In the genomic region with DNA sequence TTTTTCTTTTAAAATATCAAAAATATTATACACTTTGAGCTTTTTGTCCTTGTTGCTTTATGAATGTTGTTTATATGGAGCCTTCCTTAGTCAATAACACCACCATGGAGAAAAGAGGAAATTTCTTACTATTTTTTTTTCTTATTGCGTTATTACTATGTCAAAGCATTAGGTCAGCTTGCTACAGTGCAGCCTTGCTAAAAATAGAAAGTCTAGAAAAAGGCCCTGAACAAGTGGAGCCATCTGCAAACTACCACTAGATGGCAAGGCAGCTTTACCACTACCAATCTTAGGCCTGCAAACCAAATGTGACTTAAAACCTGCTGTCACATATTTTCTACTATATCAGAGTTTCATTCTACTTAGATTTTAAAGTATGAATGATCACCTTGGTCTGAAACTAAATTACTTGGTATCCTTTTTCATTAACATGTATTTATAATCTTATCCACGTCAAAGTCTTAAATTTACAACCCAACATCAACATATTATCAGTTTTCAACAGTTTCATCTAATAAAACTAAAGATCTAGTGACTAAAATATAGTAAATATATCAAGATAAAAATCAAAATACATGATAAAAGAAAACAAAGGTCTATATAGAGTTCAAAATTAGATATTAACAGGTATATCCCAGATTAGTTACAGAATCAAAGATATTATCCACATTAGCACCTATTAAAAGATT, we compare ENCODE assay signal across 8 cellular contexts.
A peak's percentile ranks its signal among the peaks of the same experiment; 100 is the strongest.
DNase-seq lines count a peak whose midpoint lies in the region; ATAC-seq and TF ChIP-seq lines count a peak whose summit lies in the region.

No MANE protein-coding gene starts in this region.

- no peaks in the 10 kb centered on the region for H3K9me3 Mint-ChIP-seq in CD4-positive, CD25-positive, alpha-beta regulatory T cell

- peaks cover 0 to 7% (median 0%) of the 10 kb centered on the region in 4 donors for H3K4me1 Mint-ChIP-seq in CD4-positive, CD25-positive, alpha-beta regulatory T cell

- no peak overlapping the region for H3K4me3 ChIP-seq in CD4-positive, CD25-positive, alpha-beta regulatory T cell (ENCODE audit: low read depth, low read length)

- no peak overlapping the region for H3K27ac Mint-ChIP-seq in CD4-positive, CD25-positive, alpha-beta regulatory T cell

- no peaks in the 10 kb centered on the region for H3K27me3 Mint-ChIP-seq in CD4-positive, CD25-positive, alpha-beta regulatory T cell

- H3K4me1 ChIP-seq in CD4-positive, CD25-positive, alpha-beta regulatory T cell (ENCODE audit: control insufficient read depth, insufficient read depth, low read length, poor library complexity, severe bottlenecking): no peaks in the 10 kb centered on the region

- H3K9me3 ChIP-seq in CD4-positive, CD25-positive, alpha-beta regulatory T cell (ENCODE audit: control insufficient read depth in 2 of 2, low read length in 2 of 2): no peaks in the 10 kb centered on the region

- peak; percentile 60 to 73 for ATAC-seq in CD4-positive, CD25-positive, alpha-beta regulatory T cell (ENCODE audit: low read depth in 2 of 2)
- ATAC-seq in GM18508 (IDR thresholded peaks at IDR 0.05; ENCODE audit: insufficient read depth, unreplicated experiment): peak; percentile 99
- peak; percentile 100 for ATAC-seq in HG02870 (IDR thresholded peaks at IDR 0.05; ENCODE audit: unreplicated experiment)
- ATAC-seq in SK-N-SH treated with all-trans-retinoic acid at 6 μM for 48 hours: peak; percentile 100
- ATAC-seq in left colon: peak; percentile 99

- H3K36me3 ChIP-seq in CD4-positive, CD25-positive, alpha-beta regulatory T cell (ENCODE audit: control insufficient read depth, insufficient read depth, low read length): no peaks in the 10 kb centered on the region

- DNase-seq in CD4-positive, CD25-positive, alpha-beta regulatory T cell: peak in 2 of 3 donors; percentile 42 to 75
- peak; percentile 59 for DNase-seq in NCI-H1092 treated with DMSO at 0.1 percent for 48 hours (lab: John Stamatoyannopoulos, UW)
- peak; percentile 56 to 85 for DNase-seq in cerebellar nuclear complex (lab: John Stamatoyannopoulos, UW)
- DNase-seq in left colon: peak; percentile 14 to 36
- DNase-seq in superior temporal gyrus (ENCODE audit: extremely low spot score): peak; percentile 91

- intact Hi-C loops in left colon (cut with DNase I, micrococcal nuclease): loop anchor here in 1 of 2 donors (5.0 to 10.0 kb wide), 2 partner anchors 218 to 660 kb away; no protein-coding TSS in a partner anchor

- no peak overlapping the region for H3K27ac ChIP-seq in CD4-positive, CD25-positive, alpha-beta regulatory T cell (ENCODE audit: insufficient read depth, low read length, poor library complexity, severe bottlenecking)

- no peak overlapping the region for H3K4me3 Mint-ChIP-seq in CD4-positive, CD25-positive, alpha-beta regulatory T cell

- no peaks in the 10 kb centered on the region for H3K27me3 ChIP-seq in CD4-positive, CD25-positive, alpha-beta regulatory T cell (ENCODE audit: control insufficient read depth, insufficient read depth, low read length)

- H3K36me3 Mint-ChIP-seq in CD4-positive, CD25-positive, alpha-beta regulatory T cell: peaks cover 21% of the 10 kb centered on the region

TF ChIP-seq in SK-N-SH treated with all-trans-retinoic acid at 6 μM for 48 hours, 23 proteins besides CTCF, POLR2A, EP300 and RAD21:
- TF ChIP-seq RARB (CRISPR knock-in tag; IDR thresholded peaks at IDR 0.05) (no peak), ZC3H10 (CRISPR knock-in tag; IDR thresholded peaks at IDR 0.05) (no peak), TOX (CRISPR knock-in tag; IDR thresholded peaks at IDR 0.05; ENCODE audit: borderline replicate concordance) (no peak), GLIS3 (CRISPR knock-in tag; IDR thresholded peaks at IDR 0.05) (no peak), ISL1 (CRISPR knock-in tag; IDR thresholded peaks at IDR 0.05) (no peak), ZFP3 (CRISPR knock-in tag; IDR thresholded peaks at IDR 0.05) (no peak), ZNF565 (CRISPR knock-in tag; conservative IDR thresholded peaks at IDR 0.05; ENCODE audit: low read depth) (no peak), OSR1 (CRISPR knock-in tag; IDR thresholded peaks at IDR 0.05) (no peak), ZFP30 (CRISPR knock-in tag; IDR thresholded peaks at IDR 0.05) (no peak), ZNF8 (CRISPR knock-in tag; IDR thresholded peaks at IDR 0.05) (no peak)
- TF ChIP-seq, protein P1, sequence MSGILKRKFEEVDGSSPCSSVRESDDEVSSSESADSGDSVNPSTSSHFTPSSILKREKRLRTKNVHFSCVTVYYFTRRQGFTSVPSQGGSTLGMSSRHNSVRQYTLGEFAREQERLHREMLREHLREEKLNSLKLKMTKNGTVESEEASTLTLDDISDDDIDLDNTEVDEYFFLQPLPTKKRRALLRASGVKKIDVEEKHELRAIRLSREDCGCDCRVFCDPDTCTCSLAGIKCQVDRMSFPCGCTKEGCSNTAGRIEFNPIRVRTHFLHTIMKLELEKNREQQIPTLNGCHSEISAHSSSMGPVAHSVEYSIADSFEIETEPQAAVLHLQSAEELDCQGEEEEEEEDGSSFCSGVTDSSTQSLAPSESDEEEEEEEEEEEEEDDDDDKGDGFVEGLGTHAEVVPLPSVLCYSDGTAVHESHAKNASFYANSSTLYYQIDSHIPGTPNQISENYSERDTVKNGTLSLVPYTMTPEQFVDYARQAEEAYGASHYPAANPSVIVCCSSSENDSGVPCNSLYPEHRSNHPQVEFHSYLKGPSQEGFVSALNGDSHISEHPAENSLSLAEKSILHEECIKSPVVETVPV (CRISPR knock-in tag; IDR thresholded peaks at IDR 0.05): no peak
- TF ChIP-seq, protein P2, sequence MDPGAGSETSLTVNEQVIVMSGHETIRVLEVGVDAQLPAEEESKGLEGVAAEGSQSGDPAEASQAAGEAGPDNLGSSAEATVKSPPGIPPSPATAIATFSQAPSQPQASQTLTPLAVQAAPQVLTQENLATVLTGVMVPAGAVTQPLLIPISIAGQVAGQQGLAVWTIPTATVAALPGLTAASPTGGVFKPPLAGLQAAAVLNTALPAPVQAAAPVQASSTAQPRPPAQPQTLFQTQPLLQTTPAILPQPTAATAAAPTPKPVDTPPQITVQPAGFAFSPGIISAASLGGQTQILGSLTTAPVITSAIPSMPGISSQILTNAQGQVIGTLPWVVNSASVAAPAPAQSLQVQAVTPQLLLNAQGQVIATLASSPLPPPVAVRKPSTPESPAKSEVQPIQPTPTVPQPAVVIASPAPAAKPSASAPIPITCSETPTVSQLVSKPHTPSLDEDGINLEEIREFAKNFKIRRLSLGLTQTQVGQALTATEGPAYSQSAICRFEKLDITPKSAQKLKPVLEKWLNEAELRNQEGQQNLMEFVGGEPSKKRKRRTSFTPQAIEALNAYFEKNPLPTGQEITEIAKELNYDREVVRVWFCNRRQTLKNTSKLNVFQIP (CRISPR knock-in tag; IDR thresholded peaks at IDR 0.05; ENCODE audit: borderline replicate concordance, low read depth): no peak
- TF ChIP-seq, protein P3, sequence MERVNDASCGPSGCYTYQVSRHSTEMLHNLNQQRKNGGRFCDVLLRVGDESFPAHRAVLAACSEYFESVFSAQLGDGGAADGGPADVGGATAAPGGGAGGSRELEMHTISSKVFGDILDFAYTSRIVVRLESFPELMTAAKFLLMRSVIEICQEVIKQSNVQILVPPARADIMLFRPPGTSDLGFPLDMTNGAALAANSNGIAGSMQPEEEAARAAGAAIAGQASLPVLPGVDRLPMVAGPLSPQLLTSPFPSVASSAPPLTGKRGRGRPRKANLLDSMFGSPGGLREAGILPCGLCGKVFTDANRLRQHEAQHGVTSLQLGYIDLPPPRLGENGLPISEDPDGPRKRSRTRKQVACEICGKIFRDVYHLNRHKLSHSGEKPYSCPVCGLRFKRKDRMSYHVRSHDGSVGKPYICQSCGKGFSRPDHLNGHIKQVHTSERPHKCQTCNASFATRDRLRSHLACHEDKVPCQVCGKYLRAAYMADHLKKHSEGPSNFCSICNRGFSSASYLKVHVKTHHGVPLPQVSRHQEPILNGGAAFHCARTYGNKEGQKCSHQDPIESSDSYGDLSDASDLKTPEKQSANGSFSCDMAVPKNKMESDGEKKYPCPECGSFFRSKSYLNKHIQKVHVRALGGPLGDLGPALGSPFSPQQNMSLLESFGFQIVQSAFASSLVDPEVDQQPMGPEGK (CRISPR knock-in tag; IDR thresholded peaks at IDR 0.05; ENCODE audit: borderline replicate concordance): no peak
- TF ChIP-seq, protein P4, sequence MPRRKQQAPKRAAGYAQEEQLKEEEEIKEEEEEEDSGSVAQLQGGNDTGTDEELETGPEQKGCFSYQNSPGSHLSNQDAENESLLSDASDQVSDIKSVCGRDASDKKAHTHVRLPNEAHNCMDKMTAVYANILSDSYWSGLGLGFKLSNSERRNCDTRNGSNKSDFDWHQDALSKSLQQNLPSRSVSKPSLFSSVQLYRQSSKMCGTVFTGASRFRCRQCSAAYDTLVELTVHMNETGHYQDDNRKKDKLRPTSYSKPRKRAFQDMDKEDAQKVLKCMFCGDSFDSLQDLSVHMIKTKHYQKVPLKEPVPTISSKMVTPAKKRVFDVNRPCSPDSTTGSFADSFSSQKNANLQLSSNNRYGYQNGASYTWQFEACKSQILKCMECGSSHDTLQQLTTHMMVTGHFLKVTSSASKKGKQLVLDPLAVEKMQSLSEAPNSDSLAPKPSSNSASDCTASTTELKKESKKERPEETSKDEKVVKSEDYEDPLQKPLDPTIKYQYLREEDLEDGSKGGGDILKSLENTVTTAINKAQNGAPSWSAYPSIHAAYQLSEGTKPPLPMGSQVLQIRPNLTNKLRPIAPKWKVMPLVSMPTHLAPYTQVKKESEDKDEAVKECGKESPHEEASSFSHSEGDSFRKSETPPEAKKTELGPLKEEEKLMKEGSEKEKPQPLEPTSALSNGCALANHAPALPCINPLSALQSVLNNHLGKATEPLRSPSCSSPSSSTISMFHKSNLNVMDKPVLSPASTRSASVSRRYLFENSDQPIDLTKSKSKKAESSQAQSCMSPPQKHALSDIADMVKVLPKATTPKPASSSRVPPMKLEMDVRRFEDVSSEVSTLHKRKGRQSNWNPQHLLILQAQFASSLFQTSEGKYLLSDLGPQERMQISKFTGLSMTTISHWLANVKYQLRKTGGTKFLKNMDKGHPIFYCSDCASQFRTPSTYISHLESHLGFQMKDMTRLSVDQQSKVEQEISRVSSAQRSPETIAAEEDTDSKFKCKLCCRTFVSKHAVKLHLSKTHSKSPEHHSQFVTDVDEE (CRISPR knock-in tag; IDR thresholded peaks at IDR 0.05): no peak

Comparison
In these comparisons a context has a peak if more than half of its experiments do, and no peak if none do; other contexts are left out.
1. DNase-seq: peak in every context shown above with its lines; median percentile 91 in superior temporal gyrus; 70 in cerebellar nuclear complex; 59 in NCI-H1092 treated with DMSO at 0.1 percent for 48 hours; 58 in CD4-positive, CD25-positive, alpha-beta regulatory T cell; 25 in left colon.